21 cellular contexts compared by ENCODE assay signal in the genomic region with DNA sequence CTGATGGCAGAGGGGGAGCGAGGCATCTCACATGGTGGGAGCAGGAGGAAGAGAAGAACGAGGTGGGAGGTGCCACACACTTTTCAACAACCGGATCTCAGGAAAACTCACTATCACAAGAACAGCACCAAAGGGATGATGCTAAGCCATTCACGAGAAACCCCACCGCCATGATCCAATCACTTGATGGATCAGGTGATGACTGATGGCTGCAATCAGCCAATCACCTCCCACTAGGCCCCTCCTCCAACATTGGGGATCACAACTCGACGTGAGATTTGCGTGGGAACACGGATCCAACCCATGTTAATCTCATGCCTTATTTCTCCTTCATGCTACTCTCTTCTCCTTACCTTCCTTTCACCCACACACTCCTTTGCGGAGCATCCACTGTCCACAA.
DNase-seq lines count a peak whose midpoint lies in the region; ATAC-seq, FAIRE-seq and TF ChIP-seq lines count a peak whose summit lies in the region.
"Had no signal": no experiment of that assay in that cellular context is flagged by ENCODE, and none has a peak within 500 bp of the region (broad histone marks: within the 10 kb centered on the region; RNA-seq: fewer than 3 reads in every experiment).

No MANE protein-coding gene starts in this region.

- TF ChIP-seq POLR2A in GM12878 (IDR thresholded peaks at IDR 0.05; ENCODE audit: low read depth, low read length) (no peak), esophagus muscularis mucosa (IDR thresholded peaks at IDR 0.05; ENCODE audit: low read depth) (no peak)

- H4K20me1 ChIP-seq in GM12878 (ENCODE audit: control insufficient read depth, insufficient read depth): no peaks in the 10 kb centered on the region
- H4K20me1 ChIP-seq: BLaER1 had no signal

- H3K27me3 ChIP-seq in GM12878 (replicated peaks in 1 of 2; ENCODE audit: control insufficient read depth in 2 of 2, insufficient read depth in 2 of 2, low read length in 1 of 2) (peaks cover 0 to 2% of the 10 kb centered on the region in 2 experiments; a peak in 1 of 4 replicates), mesendoderm (ENCODE audit: insufficient read depth, low read length, poor library complexity) (no peaks in the 10 kb centered on the region), tibial artery (no peaks in the 10 kb centered on the region), esophagus muscularis mucosa (no peaks in the 10 kb centered on the region)
- H3K27me3 ChIP-seq: BLaER1 had no signal

- peak overlapping the region; percentile 1 for H3K18ac ChIP-seq in mesendoderm (ENCODE audit: low read length)

- intact Hi-C loops in GM12878 (cut with micrococcal nuclease; ENCODE audit: unreplicated experiment): no loop called here
- intact Hi-C loops in tibial artery (cut with DNase I; ENCODE audit: low total_unique reads): no loop called here
- intact Hi-C loops in esophagus muscularis mucosa (cut with DNase I): no loop called here

- H2BK5ac ChIP-seq in mesendoderm (ENCODE audit: low read length): peak overlapping the region; percentile 83

- TF ChIP-seq EP300 in GM12878 (IDR thresholded peaks at IDR 0.05; ENCODE audit: borderline replicate concordance in 1 of 2, control insufficient read depth in 1 of 2, low read depth in 2 of 2, low read length in 2 of 2): no peak
- no peak for TF ChIP-seq EP300 in esophagus muscularis mucosa (IDR thresholded peaks at IDR 0.05)

- POLR2A ChIA-PET in GM12878 (lab: Charles Lee): no interaction called here
- POLR2A ChIA-PET in activated CD8-positive, alpha-beta T cell treated with anti-CD3 and anti-CD28 coated beads, Interleukin-2, amount 10 ng/mL, durations not matched to agents 7 days and 5 days (lab: Charles Lee): no interaction called here

- no peak overlapping the region for H4K5ac ChIP-seq in mesendoderm (ENCODE audit: low read length)

- H3K4me1 ChIP-seq in GM12878 (ENCODE audit: control insufficient read depth, insufficient read depth, low read length) (no peaks in the 10 kb centered on the region), mesendoderm (ENCODE audit: control insufficient read depth, low read depth, low read length) (peaks cover 27% of the 10 kb centered on the region), tibial artery (peaks cover 0 to 54% (median 40%) of the 10 kb centered on the region in 4 donors), esophagus muscularis mucosa (peaks cover 33 to 55% (median 48%) of the 10 kb centered on the region in 4 donors)

- H3K79me2 ChIP-seq in GM12878 (ENCODE audit: control insufficient read depth, insufficient read depth, low read length): no peaks in the 10 kb centered on the region
- no peaks in the 10 kb centered on the region for H3K79me2 ChIP-seq in mesendoderm (ENCODE audit: control insufficient read depth, insufficient read depth, low read length)

- peaks cover 2% of the 10 kb centered on the region for H3K79me1 ChIP-seq in mesendoderm (ENCODE audit: low read length)

- SMC1A ChIA-PET in GM12878 (lab: Charles Lee; ENCODE audit: uncharacterized antibody, unreplicated experiment): no interaction called here

- no peaks in the 10 kb centered on the region for H3K9me3 Mint-ChIP-seq in activated CD8-positive, alpha-beta T cell treated with anti-CD3 and anti-CD28 coated beads, Interleukin-2, amount 10 ng/mL, durations not matched to agents 7 days and 5 days (ENCODE audit: insufficient read depth)
- H3K9me3 Mint-ChIP-seq: CD8-positive, alpha-beta memory T cell had no signal

- FAIRE-seq in GM12878 (lab: Jason Lieb, UNC): no peak
- FAIRE-seq: D721Med, GM12891, GM18507 had no signal

- H3K27ac ChIP-seq in GM12878 (ENCODE audit: control insufficient read depth, insufficient read depth) (no peak overlapping the region), mesendoderm (ENCODE audit: low read depth, low read length) (peak overlapping the region; percentile 62), tibial artery (peak overlapping the region; percentile 30 to 74), caudate nucleus (ENCODE audit: low read depth, low read length) (no peak overlapping the region), esophagus muscularis mucosa (replicated peaks in 1 of 4) (no peak overlapping the region)
- H3K27ac ChIP-seq: BLaER1, C4-2B had no signal

- no peak overlapping the region for H2BK15ac ChIP-seq in mesendoderm (replicated peaks; ENCODE audit: low read depth)

- ATAC-seq in GM12878: no peak
- no peak for ATAC-seq in activated CD8-positive, alpha-beta T cell treated with anti-CD3 and anti-CD28 coated beads, Interleukin-2, amount 10 ng/mL, durations not matched to agents 7 days and 5 days

- H3K9ac ChIP-seq in GM12878 (ENCODE audit: control insufficient read depth, insufficient read depth, low read length) (no peak overlapping the region), mesendoderm (ENCODE audit: low read length) (no peak overlapping the region)
- H3K9ac ChIP-seq: BLaER1 had no signal

- no peak overlapping the region for H3K4me3 Mint-ChIP-seq in activated CD8-positive, alpha-beta T cell treated with anti-CD3 and anti-CD28 coated beads, Interleukin-2, amount 10 ng/mL, durations not matched to agents 7 days and 5 days
- H3K4me3 Mint-ChIP-seq: B cell; CD4-positive, CD25-positive, alpha-beta regulatory T cell; CD8-positive, alpha-beta memory T cell had no signal

- H3K4me2 ChIP-seq in GM12878 (ENCODE audit: control insufficient read depth, insufficient read depth): no peak overlapping the region
- H3K4me2 ChIP-seq in mesendoderm (ENCODE audit: low read length): no peak overlapping the region
- H3K4me2 ChIP-seq: BLaER1 had no signal

- H3K23ac ChIP-seq in mesendoderm (ENCODE audit: low read length): no peak overlapping the region

- H3K36me3 Mint-ChIP-seq in activated CD8-positive, alpha-beta T cell treated with anti-CD3 and anti-CD28 coated beads, Interleukin-2, amount 10 ng/mL, durations not matched to agents 7 days and 5 days (ENCODE audit: low read depth): no peaks in the 10 kb centered on the region
- H3K36me3 Mint-ChIP-seq: CD4-positive, CD25-positive, alpha-beta regulatory T cell; CD8-positive, alpha-beta memory T cell had no signal

- TF ChIP-seq RAD21 in GM12878 (IDR thresholded peaks at IDR 0.05; ENCODE audit: insufficient read depth, low read depth, low read length): no peak

- WGBS in GM12878 (ENCODE audit: insufficient coverage, insufficient replicate concordance, low lambda C conversion rate, missing lambda C conversion rate): 7% methylated on average over 9 of the region's 10 CpGs
- no CpG with 5 or more reads among the region's 10 CpGs for WGBS in mesendoderm (ENCODE audit: extremely low coverage, insufficient coverage, low lambda C conversion rate)
- 92% methylated on average over 10 of the region's 10 CpGs for WGBS in esophagus muscularis mucosa

- H3K27ac Mint-ChIP-seq in activated CD8-positive, alpha-beta T cell treated with anti-CD3 and anti-CD28 coated beads, Interleukin-2, amount 10 ng/mL, durations not matched to agents 7 days and 5 days: no peak overlapping the region
- H3K27ac Mint-ChIP-seq: B cell; CD4-positive, CD25-positive, alpha-beta regulatory T cell; CD8-positive, alpha-beta memory T cell had no signal

- H3K36me3 ChIP-seq in GM12878 (ENCODE audit: control insufficient read depth in 2 of 2, insufficient read depth in 2 of 2, low read length in 1 of 2) (no peaks in the 10 kb centered on the region), mesendoderm (ENCODE audit: control insufficient read depth, insufficient read depth, low read length) (no peaks in the 10 kb centered on the region), tibial artery (no peaks in the 10 kb centered on the region), esophagus muscularis mucosa (peaks cover 0 to 22% (median 3%) of the 10 kb centered on the region in 4 donors)
- H3K36me3 ChIP-seq: BLaER1 had no signal

- H3K4me1 Mint-ChIP-seq in activated CD8-positive, alpha-beta T cell treated with anti-CD3 and anti-CD28 coated beads, Interleukin-2, amount 10 ng/mL, durations not matched to agents 7 days and 5 days (ENCODE audit: low read depth): no peaks in the 10 kb centered on the region
- H3K4me1 Mint-ChIP-seq: B cell; CD8-positive, alpha-beta memory T cell had no signal

- H2AK5ac ChIP-seq in mesendoderm (ENCODE audit: low read length): peak overlapping the region; percentile 51

- in situ Hi-C loops in GM12878 (cut with MboI): no loop called here

- CTCF ChIA-PET in GM12878 (lab: Yijun Ruan, JAX): no interaction called here
- CTCF ChIA-PET in activated CD8-positive, alpha-beta T cell treated with anti-CD3 and anti-CD28 coated beads, Interleukin-2, amount 10 ng/mL, durations not matched to agents 7 days and 5 days (lab: Charles Lee): no interaction called here

- no peaks in the 10 kb centered on the region for H3K9me3 ChIP-seq in GM12878 (replicated peaks; ENCODE audit: control insufficient read depth, insufficient read depth, low read length)
- no peaks in the 10 kb centered on the region for H3K9me3 ChIP-seq in tibial artery
- H3K9me3 ChIP-seq in esophagus muscularis mucosa: no peaks in the 10 kb centered on the region
- H3K9me3 ChIP-seq: BLaER1 had no signal

- no peak overlapping the region for H2AFZ ChIP-seq in GM12878 (ENCODE audit: control insufficient read depth, low read depth, low read length)

- no peak overlapping the region for H3K4me3 ChIP-seq in GM12878
- H3K4me3 ChIP-seq in mesendoderm (ENCODE audit: low read length): no peak overlapping the region
- no peak overlapping the region for H3K4me3 ChIP-seq in tibial artery
- H3K4me3 ChIP-seq in esophagus muscularis mucosa: no peak overlapping the region
- H3K4me3 ChIP-seq: BLaER1 had no signal

- RAD21 ChIA-PET in GM12878 (lab: Charles Lee; ENCODE audit: unreplicated experiment): no interaction called here

- peak overlapping the region; percentile 71 for H3K56ac ChIP-seq in mesendoderm (ENCODE audit: low read length)

- no TSS peak for BruUV-seq in GM12878 (replicated peaks; lab: Mats Ljungman, UMichigan)

- peaks cover 6% of the 10 kb centered on the region for H3K27me3 Mint-ChIP-seq in activated CD8-positive, alpha-beta T cell treated with anti-CD3 and anti-CD28 coated beads, Interleukin-2, amount 10 ng/mL, durations not matched to agents 7 days and 5 days (ENCODE audit: low read depth)
- H3K27me3 Mint-ChIP-seq: CD4-positive, CD25-positive, alpha-beta regulatory T cell had no signal

- no peak overlapping the region for H3K4ac ChIP-seq in mesendoderm (ENCODE audit: low read depth, low read length)

- no peak overlapping the region for H4K8ac ChIP-seq in mesendoderm (ENCODE audit: low read depth, low read length)

- no peak for TF ChIP-seq CTCF in GM12878 (IDR thresholded peaks at IDR 0.05 in 2 of 3, conservative IDR thresholded peaks at IDR 0.05 in 1 of 3; ENCODE audit: control insufficient read depth in 2 of 3, extremely low read depth in 1 of 3, insufficient read depth in 1 of 3, low read depth in 3 of 3, low read length in 3 of 3)
- no peak for TF ChIP-seq CTCF in tibial artery (IDR thresholded peaks at IDR 0.05)
- TF ChIP-seq CTCF in esophagus muscularis mucosa (IDR thresholded peaks at IDR 0.05): no peak

- DNase-seq in GM12878 (ENCODE audit: low read depth, low spot score): no peak
- DNase-seq in mesendoderm: peak; percentile 73
- no peak for DNase-seq in tibial artery
- no peak for DNase-seq in activated CD8-positive, alpha-beta T cell treated with anti-CD3 and anti-CD28 coated beads, Interleukin-2, amount 10 ng/mL, durations not matched to agents 7 days and 5 days
- DNase-seq in caudate nucleus (lab: John Stamatoyannopoulos, UW): no peak
- no peak for DNase-seq in esophagus muscularis mucosa (ENCODE audit: extremely low spot score)
- DNase-seq: CD4-positive, CD25-positive, alpha-beta regulatory T cell; CD8-positive, alpha-beta memory T cell; DMS 273 treated with DMSO at 0.1 percent for 48 hours; DMS79; EL; GDM1; GOT3; H7; HCEC 1CT had no signal

- peak overlapping the region; percentile 73 for H2BK120ac ChIP-seq in mesendoderm (ENCODE audit: low read depth, low read length)

Comparison
In these comparisons a context has a peak if more than half of its experiments do, and no peak if none do; other contexts are left out.
1. H3K27ac ChIP-seq: peak in mesendoderm (single experiment) and tibial artery (2 of 2); none in GM12878 (single experiment), caudate nucleus (single experiment) and esophagus muscularis mucosa (0 of 4).